ENCODE assay signal across 2 cellular contexts in genomic region chr19:35379545-35379944, GRCh38.
TF ChIP-seq lines count a peak whose summit lies in the region.

No MANE protein-coding gene starts in this region.

TF ChIP-seq in Ishikawa, 13 proteins besides CTCF, POLR2A, EP300 and RAD21:
- TF ChIP-seq CEBPB (IDR thresholded peaks at IDR 0.05) = peak; percentile 7; the same call in 1 of the 2 replicates

TF ChIP-seq in K562, 482 proteins besides CTCF, POLR2A, EP300 and RAD21:
- TF ChIP-seq CEBPB (tag; IDR thresholded peaks at IDR 0.05) = peak; percentile 93
- 0 out of 2 replicates have a peak, but pooled peaks have one; percentile 45 for TF ChIP-seq IRF9 (tag; IDR thresholded peaks at IDR 0.05)
- TF ChIP-seq CEBPG (CRISPR knock-in tag; IDR thresholded peaks at IDR 0.05) = peak; percentile 46; the same call in 1 of the 2 replicates
- TF ChIP-seq CEBPG (tag; conservative IDR thresholded peaks at IDR 0.05 in 1 of 2, IDR thresholded peaks at IDR 0.05 in 1 of 2) = peak; percentile 62 to 84
